ENCODE assay signal across 2 cellular contexts in the genomic region with DNA sequence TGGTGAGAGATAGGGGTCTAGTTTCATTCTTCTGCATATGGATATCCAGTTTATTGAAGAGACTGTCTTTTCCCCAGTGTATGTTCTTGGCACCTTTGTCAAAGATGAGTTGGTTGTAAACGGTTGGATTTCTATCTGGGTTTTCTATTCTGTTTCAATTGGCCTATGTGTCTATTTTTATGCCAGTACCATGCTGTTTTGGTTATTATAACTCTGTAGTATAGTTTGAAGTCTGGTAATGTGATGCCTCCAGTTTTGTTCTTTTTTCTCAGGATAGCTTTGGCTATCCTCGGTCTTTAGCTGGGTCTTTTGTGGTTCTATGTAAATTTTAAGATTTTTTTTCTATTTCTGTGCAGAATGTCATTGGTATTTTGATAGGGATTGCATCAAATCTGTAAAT. TPM values are rescaled to one million over a fixed set of nuclear protein-coding genes. Genes with fewer than 3 reads are reported as not detected.
"Had no signal": no experiment of that assay in that cellular context is flagged by ENCODE, and none has a peak within 500 bp of the region (broad histone marks: within the 10 kb centered on the region; RNA-seq: fewer than 3 reads in every experiment).

No MANE protein-coding gene starts in this region.

RNA-seq across cellular contexts. Expression of a gene that starts 38.5 kb away (rescaled TPM):
- polyA plus RNA-seq: immature natural killer cell; naive thymus-derived CD4-positive, alpha-beta T cell had no signal
